1 cellular context compared by ENCODE assay signal in the genomic region with DNA sequence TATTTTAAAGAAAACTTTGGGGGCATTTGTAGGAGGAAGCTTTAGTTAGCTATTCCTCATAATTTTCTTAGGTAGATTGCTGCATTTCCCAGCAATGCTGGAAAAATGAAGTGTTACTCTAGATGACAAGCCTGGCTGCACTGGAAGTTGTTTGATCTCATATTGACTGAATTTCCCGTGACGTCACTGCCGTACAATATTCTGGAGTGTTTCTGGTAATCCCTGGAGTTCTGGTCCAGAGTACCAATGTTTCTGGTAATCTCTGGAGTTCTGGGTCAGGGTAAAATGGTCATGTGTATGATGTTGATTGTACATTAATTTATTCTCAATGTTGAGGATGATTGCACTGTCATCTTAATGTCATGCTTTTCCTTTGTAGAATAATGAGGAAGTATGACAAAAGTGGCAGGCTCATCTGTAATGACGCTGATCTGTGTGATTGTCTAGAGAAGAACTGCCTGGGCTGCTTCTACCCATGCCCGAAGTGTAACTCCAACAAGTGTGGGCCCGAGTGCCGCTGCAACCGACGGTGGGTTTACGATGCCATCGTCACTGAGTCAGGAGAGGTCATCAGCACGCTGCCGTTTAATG.
TF ChIP-seq lines count a peak whose summit lies in the region.

No MANE protein-coding gene starts in this region.

TF ChIP-seq in HepG2, 621 proteins besides CTCF, POLR2A, EP300 and RAD21:
- peak; percentile 97 for TF ChIP-seq CREB1 (IDR thresholded peaks at IDR 0.05)
- no peak for TF ChIP-seq CREB1 (CRISPR knock-in tag; IDR thresholded peaks at IDR 0.05)
- peak; percentile 65 for TF ChIP-seq ATF7 (IDR thresholded peaks at IDR 0.05)
- no peak for TF ChIP-seq ATF7 (CRISPR knock-in tag; IDR thresholded peaks at IDR 0.05)
- TF ChIP-seq ZMYM3 (CRISPR knock-in tag; IDR thresholded peaks at IDR 0.05): no peak
- TF ChIP-seq ZNF816 (CRISPR knock-in tag; IDR thresholded peaks at IDR 0.05; ENCODE audit: borderline replicate concordance): no peak
